ENCODE assay signal across 8 cellular contexts in the genomic region with DNA sequence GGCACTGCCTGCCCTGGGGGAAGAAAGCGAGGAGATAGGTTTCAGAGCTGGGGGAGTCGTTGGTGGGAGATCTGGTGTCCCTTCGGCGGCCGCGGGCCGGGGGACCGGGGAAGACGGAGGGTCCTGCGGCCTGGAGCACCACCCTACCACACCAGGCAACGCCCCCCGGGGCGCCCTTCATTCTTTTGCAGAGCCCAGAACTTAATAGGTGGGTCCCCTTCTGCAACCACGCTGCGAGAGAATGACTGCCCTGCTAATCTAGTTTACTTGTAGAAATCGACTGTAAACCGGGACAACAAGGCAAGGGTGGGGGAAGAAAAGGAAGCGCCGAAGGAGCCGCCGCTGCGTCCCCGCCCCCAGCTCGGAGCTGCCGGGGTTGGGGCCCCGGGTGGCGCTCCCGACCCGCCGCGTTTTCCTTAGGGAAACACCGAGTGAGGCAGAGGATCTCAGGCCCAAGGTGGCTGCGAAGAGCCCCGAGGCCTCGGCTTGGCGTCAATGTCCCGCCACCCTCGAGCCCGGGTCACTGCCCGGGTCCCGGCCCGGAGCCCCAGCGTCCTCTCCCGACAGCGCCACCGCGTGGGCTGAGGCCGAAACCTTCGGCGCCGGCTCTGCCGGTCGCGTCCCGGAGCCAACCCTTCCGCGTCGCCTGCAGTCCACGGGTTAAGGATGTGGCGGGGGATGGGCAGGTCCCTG. TPM values are rescaled to one million over a fixed set of nuclear protein-coding genes. Genes with fewer than 3 reads are reported as not detected.
DNase-seq lines count a peak whose midpoint lies in the region; ATAC-seq and TF ChIP-seq lines count a peak whose summit lies in the region.

No MANE protein-coding gene starts in this region.

- H3K4me1 Mint-ChIP-seq in activated CD4-positive, alpha-beta T cell treated with anti-CD3 and anti-CD28 coated beads for 36 hours = peaks cover 18% of the 10 kb centered on the region

- POLR2A ChIA-PET in activated CD4-positive, alpha-beta T cell treated with anti-CD3 and anti-CD28 coated beads for 36 hours (lab: Charles Lee) = no interaction called here

- H3K27me3 Mint-ChIP-seq in activated CD4-positive, alpha-beta T cell treated with anti-CD3 and anti-CD28 coated beads for 36 hours = peaks cover 56% of the 10 kb centered on the region

- H3K4me3 Mint-ChIP-seq in activated CD4-positive, alpha-beta T cell treated with anti-CD3 and anti-CD28 coated beads for 36 hours = peak overlapping the region; percentile 49

- ATAC-seq in activated CD4-positive, alpha-beta T cell treated with anti-CD3 and anti-CD28 coated beads for 36 hours = peak; percentile 62

- no peaks in the 10 kb centered on the region for H3K36me3 Mint-ChIP-seq in activated CD4-positive, alpha-beta T cell treated with anti-CD3 and anti-CD28 coated beads for 36 hours (ENCODE audit: low read depth)

- peak; percentile 75 for TF ChIP-seq CTCF in kidney epithelial cell (IDR thresholded peaks at IDR 0.05; ENCODE audit: insufficient read depth, low read length, poor library complexity, severe bottlenecking)

- H3K27ac ChIP-seq in SK-N-MC = no peak overlapping the region

- peak; percentile 83 for DNase-seq in activated CD4-positive, alpha-beta T cell treated with anti-CD3 and anti-CD28 coated beads for 36 hours
- no peak for DNase-seq in activated CD4-positive, alpha-beta T cell treated with anti-CD3 and anti-CD28 coated beads for 4 hours
- DNase-seq in HT1080 (ENCODE audit: low read depth) = peak; percentile 65
- DNase-seq in SK-N-MC (ENCODE audit: low read depth, low spot score) = no peak
- DNase-seq in cerebellum (ENCODE audit: low spot score) = peak; percentile 50
- no peak for DNase-seq in kidney epithelial cell (ENCODE audit: low read depth)
- peak; percentile 56 for DNase-seq in stimulated activated CD4-positive, alpha-beta T cell treated with anti-CD3 and anti-CD28 coated beads, Interleukin-12 subunit alpha, Interleukin-12 subunit beta, amount 100 ng/mL, for 4 hours
- no peak for DNase-seq in cerebellar nuclear complex (lab: John Stamatoyannopoulos, UW)

- H3K9ac ChIP-seq in SK-N-MC (ENCODE audit: insufficient read length) = peak overlapping the region; percentile 49

- no peaks in the 10 kb centered on the region for H3K9me3 ChIP-seq in SK-N-MC (ENCODE audit: low read depth, low read length)

- intact Hi-C loops in activated CD4-positive, alpha-beta T cell treated with anti-CD3 and anti-CD28 coated beads for 36 hours (cut with DNase I, micrococcal nuclease) = loop anchor here in 1 of 2 experiments (2.0 to 10.0 kb wide), 4 partner anchors 389 to 1758 kb away; a partner anchor contains a TSS

- no peaks in the 10 kb centered on the region for H3K36me3 ChIP-seq in SK-N-MC (ENCODE audit: insufficient read depth, low read length)
- no peaks in the 10 kb centered on the region for H3K36me3 ChIP-seq in kidney epithelial cell (ENCODE audit: control insufficient read depth, insufficient read depth, low read length)

- CTCF ChIA-PET in activated CD4-positive, alpha-beta T cell treated with anti-CD3 and anti-CD28 coated beads for 36 hours (lab: Charles Lee) = interaction anchor here (0.7 kb wide), 2 partner anchors 50 to 54 kb away, joined by 3 read pairs; no protein-coding TSS in a partner anchor

- peaks cover 68% of the 10 kb centered on the region for H3K27me3 ChIP-seq in kidney epithelial cell (ENCODE audit: control insufficient read depth, insufficient read depth, low read length)

- no peak overlapping the region for H3K27ac Mint-ChIP-seq in activated CD4-positive, alpha-beta T cell treated with anti-CD3 and anti-CD28 coated beads for 36 hours

- H3K9me3 Mint-ChIP-seq in activated CD4-positive, alpha-beta T cell treated with anti-CD3 and anti-CD28 coated beads for 36 hours (ENCODE audit: low read depth) = no peaks in the 10 kb centered on the region

- peak overlapping the region; percentile 82 for H3K4me3 ChIP-seq in SK-N-MC
- peak overlapping the region; percentile 39 for H3K4me3 ChIP-seq in kidney epithelial cell (ENCODE audit: low read depth, low read length)

RNA-seq across cellular contexts. Expression of a gene that starts 5.4 kb away (rescaled TPM):
- total RNA-seq in activated CD4-positive, alpha-beta T cell treated with anti-CD3 and anti-CD28 coated beads for 36 hours = under 1 TPM; 0.07 to 0.21 TPM
- total RNA-seq in HT1080 (2014; rRNA removed; shearing (Covaris generic)) = 9.2 and 14.5 TPM in 2 replicates
- polyA plus RNA-seq in HT1080 (2015; cell fraction: cytosol; rRNA removed) = 6.2 and 7.9 TPM in 2 replicates
- polyA plus RNA-seq in HT1080 (2015; cell fraction: nucleus; rRNA removed) = 11.9 and 16.3 TPM in 2 replicates
- total RNA-seq in cerebellum (14.2 TPM), kidney epithelial cell (5.3 and 5.5 TPM in 2 replicates)

Comparison
In these comparisons a context has a peak if more than half of its experiments do, and no peak if none do; other contexts are left out.
1. DNase-seq: peak in activated CD4-positive, alpha-beta T cell treated with anti-CD3 and anti-CD28 coated beads for 36 hours (single experiment), HT1080 (single experiment), cerebellum (single experiment) and stimulated activated CD4-positive, alpha-beta T cell treated with anti-CD3 and anti-CD28 coated beads, Interleukin-12 subunit alpha, Interleukin-12 subunit beta, amount 100 ng/mL, for 4 hours (single experiment); none in activated CD4-positive, alpha-beta T cell treated with anti-CD3 and anti-CD28 coated beads for 4 hours (0 of 2), SK-N-MC (single experiment), kidney epithelial cell (single experiment) and cerebellar nuclear complex (0 of 2).